In genomic region chr3:108100906-108101305, GRCh38 we compare ENCODE assay signal across 8 cellular contexts. TPM values are rescaled to one million over a fixed set of nuclear protein-coding genes. Genes with fewer than 3 reads are reported as not detected.
A peak's percentile ranks its signal among the peaks of the same experiment; 100 is the strongest.
DNase-seq lines count a peak whose midpoint lies in the region; ATAC-seq and TF ChIP-seq lines count a peak whose summit lies in the region.

No MANE protein-coding gene starts in this region.

- no peak for TF ChIP-seq CTCF in gastrocnemius medialis (IDR thresholded peaks at IDR 0.05 in 4 of 5, conservative IDR thresholded peaks at IDR 0.05 in 1 of 5)
- no peak for TF ChIP-seq CTCF in tibial nerve (IDR thresholded peaks at IDR 0.05)

- DNase-seq in DMS 273 (lab: John Stamatoyannopoulos, UW; ENCODE audit: unreplicated experiment) (peak; percentile 33), gastrocnemius medialis (no peak), NCI-H187 treated with DMSO at 0.1 percent for 48 hours (lab: John Stamatoyannopoulos, UW) (no peak), tibial nerve (ENCODE audit: low spot score in 2 of 2) (no peak), hypothalamus (lab: John Stamatoyannopoulos, UW) (no peak)
- no peak for DNase-seq in activated CD4-positive, alpha-beta memory T cell treated with anti-CD3 and anti-CD28 coated beads, Interleukin-2, amount 10 ng/mL, durations not matched to agents 7 days and 5 days

- no peaks in the 10 kb centered on the region for H3K36me3 Mint-ChIP-seq in activated CD4-positive, alpha-beta memory T cell treated with anti-CD3 and anti-CD28 coated beads, Interleukin-2, amount 10 ng/mL, durations not matched to agents 7 days and 5 days (ENCODE audit: low read depth)

- H3K27me3 ChIP-seq in gastrocnemius medialis (no peaks in the 10 kb centered on the region), tibial nerve (no peaks in the 10 kb centered on the region)

- peak overlapping the region; percentile 28 for H3K27ac Mint-ChIP-seq in activated CD4-positive, alpha-beta memory T cell treated with anti-CD3 and anti-CD28 coated beads, Interleukin-2, amount 10 ng/mL, durations not matched to agents 7 days and 5 days

- POLR2A ChIA-PET in activated CD4-positive, alpha-beta memory T cell treated with anti-CD3 and anti-CD28 coated beads, Interleukin-2, amount 10 ng/mL, durations not matched to agents 7 days and 5 days (lab: Charles Lee): interaction anchor here (1.0 to 2.8 kb wide), 4 partner anchors 9 to 25 kb away, joined by 4 to 14 read pairs (median 6); no protein-coding TSS in a partner anchor

- in situ Hi-C loops in gastrocnemius medialis (cut with MboI; ENCODE audit: low sequenced_read_pairs in 4 of 4): no loop called here

- no peak for TF ChIP-seq EP300 in tibial nerve (IDR thresholded peaks at IDR 0.05)

- no peak overlapping the region for H3K4me3 ChIP-seq in gastrocnemius medialis
- no peak overlapping the region for H3K4me3 ChIP-seq in tibial nerve

- H3K36me3 ChIP-seq in gastrocnemius medialis: no peaks in the 10 kb centered on the region
- H3K36me3 ChIP-seq in tibial nerve: no peaks in the 10 kb centered on the region

- TF ChIP-seq POLR2A in gastrocnemius medialis (IDR thresholded peaks at IDR 0.05): no peak
- TF ChIP-seq POLR2A in tibial nerve (IDR thresholded peaks at IDR 0.05): no peak

- ATAC-seq in GM19455 (IDR thresholded peaks at IDR 0.05; ENCODE audit: unreplicated experiment) (peak; percentile 94), HG03439 (IDR thresholded peaks at IDR 0.05; ENCODE audit: unreplicated experiment) (peak; percentile 95), gastrocnemius medialis (no peak)

- H3K9me3 ChIP-seq in gastrocnemius medialis: no peaks in the 10 kb centered on the region
- no peaks in the 10 kb centered on the region for H3K9me3 ChIP-seq in tibial nerve

- peaks cover 26% of the 10 kb centered on the region for H3K4me1 Mint-ChIP-seq in activated CD4-positive, alpha-beta memory T cell treated with anti-CD3 and anti-CD28 coated beads, Interleukin-2, amount 10 ng/mL, durations not matched to agents 7 days and 5 days

- no peaks in the 10 kb centered on the region for H3K9me3 Mint-ChIP-seq in activated CD4-positive, alpha-beta memory T cell treated with anti-CD3 and anti-CD28 coated beads, Interleukin-2, amount 10 ng/mL, durations not matched to agents 7 days and 5 days

- H3K27ac ChIP-seq in gastrocnemius medialis (no peak overlapping the region), tibial nerve (no peak overlapping the region)

- H3K4me3 Mint-ChIP-seq in activated CD4-positive, alpha-beta memory T cell treated with anti-CD3 and anti-CD28 coated beads, Interleukin-2, amount 10 ng/mL, durations not matched to agents 7 days and 5 days: no peak overlapping the region

- intact Hi-C loops in gastrocnemius medialis (cut with DNase I; ENCODE audit: low total_unique reads): no loop called here

- CTCF ChIA-PET in activated CD4-positive, alpha-beta memory T cell treated with anti-CD3 and anti-CD28 coated beads, Interleukin-2, amount 10 ng/mL, durations not matched to agents 7 days and 5 days (lab: Charles Lee): no interaction called here

- WGBS in tibial nerve, 2 donors: 76 to 80% methylated on average over 2 of the region's 2 CpGs

- H3K27me3 Mint-ChIP-seq in activated CD4-positive, alpha-beta memory T cell treated with anti-CD3 and anti-CD28 coated beads, Interleukin-2, amount 10 ng/mL, durations not matched to agents 7 days and 5 days: peaks cover 2% of the 10 kb centered on the region

- H3K4me1 ChIP-seq in gastrocnemius medialis (no peaks in the 10 kb centered on the region), tibial nerve (peaks cover 0 to 7% (median 0%) of the 10 kb centered on the region in 4 donors)

RNA-seq across cellular contexts. Expression of gene CD47, which starts 10.1 kb away (rescaled TPM):
- 100 to 1,000 TPM; 153 to 161 TPM for total RNA-seq in activated CD4-positive, alpha-beta memory T cell treated with anti-CD3 and anti-CD28 coated beads, Interleukin-2, amount 10 ng/mL, durations not matched to agents 7 days and 5 days
- 10 to 100 TPM; 14.5 to 30.3 (median 22.4) TPM for total RNA-seq in gastrocnemius medialis
- 10 to 100 TPM; 57.9 to 63.9 (median 60.5) TPM for total RNA-seq in tibial nerve

Comparison
In these comparisons a context has a peak if more than half of its experiments do, and no peak if none do; other contexts are left out.
1. ATAC-seq: peak in GM19455 (single experiment) and HG03439 (single experiment); none in gastrocnemius medialis (0 of 2).